ENCODE assay signal across 14 cellular contexts in the genomic region with DNA sequence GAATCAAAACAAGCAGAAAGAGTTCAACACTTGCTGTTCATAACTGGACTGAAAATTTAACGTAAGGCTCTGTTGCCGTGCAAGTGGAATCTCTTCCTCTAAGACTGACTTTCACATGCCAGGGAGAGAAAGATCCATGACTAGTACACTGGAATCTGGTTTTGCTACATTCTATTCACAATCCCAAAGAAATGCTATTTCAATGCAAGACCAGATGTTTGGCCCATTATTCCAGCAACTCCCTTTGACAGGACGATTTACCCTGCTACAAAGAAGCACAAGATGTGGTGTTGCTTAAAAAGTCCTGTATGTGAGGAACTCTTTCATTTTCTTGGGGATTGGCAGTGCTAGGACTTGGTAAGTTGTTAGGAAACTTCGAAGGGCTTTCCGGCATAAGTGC. TPM values are rescaled to one million over a fixed set of nuclear protein-coding genes. Genes with fewer than 3 reads are reported as not detected.
A peak's percentile ranks its signal among the peaks of the same experiment; 100 is the strongest.
DNase-seq lines count a peak whose midpoint lies in the region; ATAC-seq, FAIRE-seq and TF ChIP-seq lines count a peak whose summit lies in the region.
"Had no signal": no experiment of that assay in that cellular context is flagged by ENCODE, and none has a peak within 500 bp of the region (broad histone marks: within the 10 kb centered on the region; RNA-seq: fewer than 3 reads in every experiment).

No MANE protein-coding gene starts in this region.

- no peaks in the 10 kb centered on the region for H3K27me3 ChIP-seq in Caco-2 (replicated peaks; ENCODE audit: control insufficient read depth, insufficient read depth, low read length)
- no peaks in the 10 kb centered on the region for H3K27me3 ChIP-seq in K562 (ENCODE audit: control insufficient read depth in 2 of 2, insufficient read depth in 2 of 2, low read length in 2 of 2)
- H3K27me3 ChIP-seq: brain microvascular endothelial cell, heart left ventricle had no signal

- peaks cover 3% of the 10 kb centered on the region for H3K36me3 ChIP-seq in Caco-2 (ENCODE audit: control insufficient read depth, insufficient read depth, low read length)
- peaks cover 97% of the 10 kb centered on the region for H3K36me3 ChIP-seq in K562 (ENCODE audit: control insufficient read depth, insufficient read depth, low read length)

- H3K4me1 Mint-ChIP-seq in Caco-2 (ENCODE audit: low read depth, unreplicated experiment) (peaks cover 7% of the 10 kb centered on the region), HFFc6 (ENCODE audit: low read depth) (peaks cover 28% of the 10 kb centered on the region), neural crest cell (peaks cover 5% of the 10 kb centered on the region)

- ATAC-seq in K562: no peak
- ATAC-seq in HG02571 (IDR thresholded peaks at IDR 0.05; ENCODE audit: unreplicated experiment): no peak
- ATAC-seq: heart left ventricle had no signal

- DNase-seq in Caco-2 (peak in 1 of 2 experiments; percentile 9), HFFc6 (no peak), K562 (ENCODE audit: extremely low read depth in 1 of 4, low spot score in 3 of 4) (no peak), neural crest cell (ENCODE audit: low read depth, low spot score) (no peak), frontal cortex (ENCODE audit: low spot score in 2 of 2) (no peak), iPS-NIHi7 (ENCODE audit: extremely low spot score) (no peak)
- DNase-seq: brain microvascular endothelial cell; COR-L47; effector CD8-positive, alpha-beta T cell; heart left ventricle; NCI-H2107; SHP77 treated with DMSO at 0.1 percent for 48 hours; stimulated activated CD4-positive, alpha-beta T cell treated with anti-CD3 and anti-CD28 coated beads, Interleukin-2, amount 100 ng/mL, for 24 hours had no signal

- H3K4me3 ChIP-seq in Caco-2 (ENCODE audit: low read depth, low read length) (no peak overlapping the region), K562 (no peak overlapping the region)
- H3K4me3 ChIP-seq: heart left ventricle had no signal

- no peaks in the 10 kb centered on the region for H3K79me2 ChIP-seq in K562 (ENCODE audit: control insufficient read depth, insufficient read depth, low read length)

- FAIRE-seq in K562 (lab: Jason Lieb, UNC) (peak; percentile 46), frontal cortex (lab: Jason Lieb, UNC) (no peak)

- no TSS peak for BruUV-seq in Caco-2 (replicated peaks; lab: Mats Ljungman, UMichigan)
- BruUV-seq in K562 (replicated peaks; lab: Mats Ljungman, UMichigan): TSS peak; percentile 3

- H2AFZ ChIP-seq in K562 (ENCODE audit: low read depth, low read length): no peak overlapping the region

- no peaks in the 10 kb centered on the region for H3K9me3 ChIP-seq in Caco-2
- H3K9me3 ChIP-seq in K562 (replicated peaks; ENCODE audit: control insufficient read depth, insufficient read depth, low read depth, low read length): no peaks in the 10 kb centered on the region
- H3K9me3 ChIP-seq: heart left ventricle had no signal

- H3K9me1 ChIP-seq in K562 (ENCODE audit: control insufficient read depth, insufficient read depth, low read length): no peaks in the 10 kb centered on the region

- H3K4me2 ChIP-seq in K562 (ENCODE audit: insufficient read depth, low read length): no peak overlapping the region

- H3K9ac ChIP-seq in K562 (ENCODE audit: insufficient read depth in 1 of 2, low read depth in 2 of 2, low read length in 2 of 2): no peak overlapping the region

- no peak for TF ChIP-seq CTCF in Caco-2 (IDR thresholded peaks at IDR 0.05; ENCODE audit: insufficient read depth in 1 of 2, low read depth in 1 of 2, low read length in 1 of 2, severe bottlenecking in 1 of 2, unreplicated experiment in 1 of 2)
- no peak for TF ChIP-seq CTCF in HFFc6 (IDR thresholded peaks at IDR 0.05)
- TF ChIP-seq CTCF in K562 (IDR thresholded peaks at IDR 0.05 in 2 of 3, conservative IDR thresholded peaks at IDR 0.05 in 1 of 3; ENCODE audit: insufficient read depth in 2 of 3, low read depth in 1 of 3, low read length in 3 of 3): no peak
- no peak for TF ChIP-seq CTCF in neural crest cell (conservative IDR thresholded peaks at IDR 0.05)

- TF ChIP-seq EP300 in K562 (IDR thresholded peaks at IDR 0.05; ENCODE audit: low read length): no peak

- no peaks in the 10 kb centered on the region for H3K9me3 Mint-ChIP-seq in Caco-2 (ENCODE audit: unreplicated experiment)
- H3K9me3 Mint-ChIP-seq in HFFc6: no peaks in the 10 kb centered on the region
- no peaks in the 10 kb centered on the region for H3K9me3 Mint-ChIP-seq in neural crest cell

- TF ChIP-seq POLR2A in K562 (conservative IDR thresholded peaks at IDR 0.05): peak; percentile 58; the same call in 1 of the 2 replicates

- intact Hi-C loops in Caco-2 (cut with micrococcal nuclease; ENCODE audit: unreplicated experiment): loop anchor here (1.0 to 2.0 kb wide), 2 partner anchors 19 to 160 kb away; no protein-coding TSS in a partner anchor
- intact Hi-C loops in K562 (cut with micrococcal nuclease): loop anchor here (2.0 kb wide), 1 partner anchor 159 kb away; no protein-coding TSS in a partner anchor

- H3K27ac ChIP-seq in K562 (ENCODE audit: extremely low read depth, low read depth, low read length): no peak overlapping the region; the same call in 2 of the 3 replicates
- H3K27ac ChIP-seq: brain microvascular endothelial cell, heart left ventricle had no signal

- TF ChIP-seq RAD21 in K562 (CRISPR knock-in tag; conservative IDR thresholded peaks at IDR 0.05 in 1 of 2, IDR thresholded peaks at IDR 0.05 in 1 of 2): no peak

- H3K4me1 ChIP-seq in Caco-2 (peaks cover 3% of the 10 kb centered on the region; the same call in 1 of the 2 replicates), K562 (replicated peaks in 1 of 2; ENCODE audit: control insufficient read depth in 2 of 2, insufficient read depth in 2 of 2, low read length in 2 of 2) (no peaks in the 10 kb centered on the region; a peak in 1 of 5 replicates)

- no peaks in the 10 kb centered on the region; the same call in 1 of the 2 replicates for H4K20me1 ChIP-seq in K562 (replicated peaks; ENCODE audit: control insufficient read depth, insufficient read depth, low read length)

- POLR2A ChIA-PET in Caco-2 (lab: Charles Lee): interaction anchor here (0.6 kb wide), 1 partner anchor 176 kb away, joined by 5 read pairs; no protein-coding TSS in a partner anchor
- POLR2A ChIA-PET in K562 (lab: Yijun Ruan, JAX): interaction anchor here (0.6 to 1.9 kb wide), 4 partner anchors 11 to 1137 kb away, joined by 3 to 5 read pairs (median 4); no protein-coding TSS in a partner anchor

- H3K27ac Mint-ChIP-seq in Caco-2 (ENCODE audit: unreplicated experiment): peak overlapping the region; percentile 48
- H3K27ac Mint-ChIP-seq in HFFc6: peak overlapping the region; percentile 77
- peak overlapping the region; percentile 58 for H3K27ac Mint-ChIP-seq in neural crest cell (ENCODE audit: unreplicated experiment)

- 94% methylated on average over 5 of the region's 5 CpGs for WGBS in K562 (ENCODE audit: insufficient coverage, low coverage, missing lambda C conversion rate)

- CTCF ChIA-PET in Caco-2 (lab: Charles Lee): no interaction called here
- CTCF ChIA-PET in K562 (lab: Yijun Ruan, JAX; ENCODE audit: low intra/inter-chr PET ratio): interaction anchor here (3.4 kb wide), 1 partner anchor 159 kb away, joined by 23 read pairs; no protein-coding TSS in a partner anchor

- no peaks in the 10 kb centered on the region for H3K27me3 Mint-ChIP-seq in Caco-2 (ENCODE audit: insufficient read depth, unreplicated experiment)
- H3K27me3 Mint-ChIP-seq in HFFc6 (ENCODE audit: insufficient read depth): peaks cover 3% of the 10 kb centered on the region; the same call in 1 of the 2 replicates
- H3K27me3 Mint-ChIP-seq in neural crest cell (ENCODE audit: low read depth): no peaks in the 10 kb centered on the region

- in situ Hi-C loops in K562 (cut with MboI): no loop called here

- H3K4me3 Mint-ChIP-seq in Caco-2 (ENCODE audit: unreplicated experiment) (no peak overlapping the region), HFFc6 (no peak overlapping the region), neural crest cell (no peak overlapping the region)

- H3K36me3 Mint-ChIP-seq in Caco-2 (ENCODE audit: insufficient read depth, unreplicated experiment): peaks cover 75% of the 10 kb centered on the region
- peaks cover 47% of the 10 kb centered on the region for H3K36me3 Mint-ChIP-seq in HFFc6 (ENCODE audit: low read depth)
- peaks cover 25% of the 10 kb centered on the region for H3K36me3 Mint-ChIP-seq in neural crest cell (ENCODE audit: low read depth)

RNA-seq across cellular contexts. Expression of a gene that starts 17.4 kb away (rescaled TPM):
- total RNA-seq in Caco-2 (2022) (38.5 and 42.7 TPM in 2 replicates), K562 (2014; rRNA removed) (85.3 and 91.1 TPM in 2 replicates), K562 (2014; rRNA removed; fragmentation: Illumina TruSeq; extraction: Trizol) (92.6 and 92.7 TPM in 2 replicates), K562 (2015; rRNA removed; fragmentation: Illumina TruSeq; extraction: Trizol) (86.3 and 90.2 TPM in 2 replicates), K562 (2021) (61.8 and 67.5 TPM in 2 replicates), neural crest cell (52.6 and 53.0 TPM in 2 replicates), frontal cortex (20.8 TPM)
- total RNA-seq in HFFc6 (2021; fragmentation: NEBNext Ultra II Directional; extraction: Animal tissue kit (Norgen Biotek cat#: 25700)): 10 to 100 TPM in 5 of 6 experiments, 1 to 10 TPM in 1; 9.3 to 19.6 (median 16.6) TPM
- total RNA-seq in K562 (2011; cell fraction: chromatin; rRNA removed; ENCODE audit: low replicate concordance): 115 and 120 TPM in 2 replicates
- 65.7 and 71.2 TPM in 2 replicates for total RNA-seq in K562 (2011; cell fraction: nucleolus; rRNA removed)
- total RNA-seq in K562 (2011; cell fraction: nucleoplasm; rRNA removed): 72.1 and 77.7 TPM in 2 replicates
- polyA plus RNA-seq in K562 (2011; rRNA removed) (80.3 and 110 TPM in 2 replicates), K562 (2014; fragmentation: Illumina TruSeq; extraction: Trizol) (105 and 107 TPM in 2 replicates), K562 (2014; fragmentation: Nextera tagmentation; extraction: Ambion mirVana) (100 to 1,000 TPM; 180 to 189 TPM), K562 (2014; rRNA removed) (92.9 and 105 TPM in 2 replicates)
- 75.8 and 83.5 TPM in 2 replicates for polyA plus RNA-seq in K562 (2011; cell fraction: cytosol; rRNA removed)
- polyA plus RNA-seq in K562 (2011; cell fraction: nucleus; rRNA removed): 82.7 and 100 TPM in 2 replicates
- 54.6 and 62.9 TPM in 2 replicates for polyA plus RNA-seq in K562 (2012)
- polyA minus RNA-seq in K562 (2011; rRNA and poly(A)+ RNA removed): 99.3 and 125 TPM in 2 replicates
- 42.2 and 55.9 TPM in 2 replicates for polyA minus RNA-seq in K562 (2011; cell fraction: cytosol; rRNA and poly(A)+ RNA removed)
- polyA minus RNA-seq in K562 (2011; cell fraction: nucleus; rRNA and poly(A)+ RNA removed): 29.5 and 37.5 TPM in 2 replicates

RNA-seq across cellular contexts. Expression of a gene that starts 27.1 kb away (rescaled TPM):
- total RNA-seq in Caco-2 (2022): 36.7 and 37.6 TPM in 2 replicates
- 100 to 1,000 TPM; 140 to 168 (median 149) TPM for total RNA-seq in HFFc6 (2021; fragmentation: NEBNext Ultra II Directional; extraction: Animal tissue kit (Norgen Biotek cat#: 25700))
- 33.8 and 42.8 TPM in 2 replicates for total RNA-seq in K562 (2011; cell fraction: chromatin; rRNA removed; ENCODE audit: low replicate concordance)
- 35.4 and 37.2 TPM in 2 replicates for total RNA-seq in K562 (2011; cell fraction: nucleolus; rRNA removed)
- total RNA-seq in K562 (2011; cell fraction: nucleoplasm; rRNA removed): 39.2 and 65.9 TPM in 2 replicates
- 59.8 and 98.7 TPM in 2 replicates for total RNA-seq in K562 (2014; rRNA removed)
- 45.0 and 48.3 TPM in 2 replicates for total RNA-seq in K562 (2014; rRNA removed; fragmentation: Illumina TruSeq; extraction: Trizol)
- 51.8 and 52.8 TPM in 2 replicates for total RNA-seq in K562 (2015; rRNA removed; fragmentation: Illumina TruSeq; extraction: Trizol)
- total RNA-seq in K562 (2021): 62.8 and 66.9 TPM in 2 replicates
- polyA plus RNA-seq in K562 (2011; rRNA removed): 52.6 and 72.3 TPM in 2 replicates
- polyA plus RNA-seq in K562 (2011; cell fraction: cytosol; rRNA removed): 82.4 and 93.3 TPM in 2 replicates
- polyA plus RNA-seq in K562 (2011; cell fraction: nucleus; rRNA removed): 35.6 and 37.5 TPM in 2 replicates
- 46.9 and 92.1 TPM in 2 replicates for polyA plus RNA-seq in K562 (2012)
- 74.5 and 77.6 TPM in 2 replicates for polyA plus RNA-seq in K562 (2014; fragmentation: Illumina TruSeq; extraction: Trizol)
- 10 to 100 TPM; 31.4 to 32.4 TPM for polyA plus RNA-seq in K562 (2014; fragmentation: Nextera tagmentation; extraction: Ambion mirVana)
- polyA plus RNA-seq in K562 (2014; rRNA removed): 36.3 and 37.7 TPM in 2 replicates
- polyA minus RNA-seq in K562 (2011; rRNA and poly(A)+ RNA removed): 156 and 175 TPM in 2 replicates
- 87.4 and 95.6 TPM in 2 replicates for polyA minus RNA-seq in K562 (2011; cell fraction: cytosol; rRNA and poly(A)+ RNA removed)
- 18.2 and 32.1 TPM in 2 replicates for polyA minus RNA-seq in K562 (2011; cell fraction: nucleus; rRNA and poly(A)+ RNA removed)
- total RNA-seq in neural crest cell: 77.3 and 78.6 TPM in 2 replicates
- 532 TPM for total RNA-seq in frontal cortex
